Comparison of ENCODE assay signal across 1 cellular context in genomic region chr16:17062676-17063075, GRCh38.
A peak's percentile ranks its signal among the peaks of the same experiment; 100 is the strongest.
TF ChIP-seq lines count a peak whose summit lies in the region.

No MANE protein-coding gene starts in this region.

TF ChIP-seq in HepG2, 621 proteins besides CTCF, POLR2A, EP300 and RAD21:
- no peak for TF ChIP-seq ELF3 (CRISPR knock-in tag; IDR thresholded peaks at IDR 0.05)
- peak; percentile 77 for TF ChIP-seq ATF7 (IDR thresholded peaks at IDR 0.05)
- no peak for TF ChIP-seq ATF7 (CRISPR knock-in tag; IDR thresholded peaks at IDR 0.05)
